In the genomic region with DNA sequence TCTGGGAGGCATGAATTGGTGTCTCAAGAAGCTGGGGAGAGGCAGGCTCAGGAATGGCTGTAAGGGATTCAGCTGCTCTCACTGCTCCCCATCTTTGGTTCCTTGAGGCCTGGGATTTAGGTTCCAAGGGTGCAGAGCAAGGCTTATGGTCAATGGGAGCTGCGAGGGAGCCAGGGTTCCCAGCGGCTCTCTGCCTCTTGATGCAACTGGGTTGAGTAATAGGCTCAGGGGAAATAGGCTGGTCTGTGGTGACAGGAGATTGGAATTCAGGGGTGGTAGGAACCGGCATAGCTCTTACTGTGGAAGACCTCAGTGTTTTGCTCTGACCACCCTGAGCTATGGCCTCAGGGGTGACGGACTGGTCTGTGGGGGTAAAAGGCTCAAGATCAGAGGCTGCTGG, we compare ENCODE assay signal across 1 cellular context.
A peak's percentile ranks its signal among the peaks of the same experiment; 100 is the strongest.
TF ChIP-seq lines count a peak whose summit lies in the region.

No MANE protein-coding gene starts in this region.

TF ChIP-seq in K562, 482 proteins besides CTCF, POLR2A, EP300 and RAD21:
- TF ChIP-seq POLR2AphosphoS5 (IDR thresholded peaks at IDR 0.05; ENCODE audit: control insufficient read depth, insufficient read depth, low read depth, low read length) = peak; percentile 22; the same call in 1 of the 2 replicates
- 0 out of 2 replicates have a peak, but pooled peaks have one; percentile 15 for TF ChIP-seq SUPT5H (IDR thresholded peaks at IDR 0.05)
- TF ChIP-seq ZNF431 (CRISPR knock-in tag; IDR thresholded peaks at IDR 0.05) = no peak
